ENCODE assay signal across 1 cellular context in the genomic region with DNA sequence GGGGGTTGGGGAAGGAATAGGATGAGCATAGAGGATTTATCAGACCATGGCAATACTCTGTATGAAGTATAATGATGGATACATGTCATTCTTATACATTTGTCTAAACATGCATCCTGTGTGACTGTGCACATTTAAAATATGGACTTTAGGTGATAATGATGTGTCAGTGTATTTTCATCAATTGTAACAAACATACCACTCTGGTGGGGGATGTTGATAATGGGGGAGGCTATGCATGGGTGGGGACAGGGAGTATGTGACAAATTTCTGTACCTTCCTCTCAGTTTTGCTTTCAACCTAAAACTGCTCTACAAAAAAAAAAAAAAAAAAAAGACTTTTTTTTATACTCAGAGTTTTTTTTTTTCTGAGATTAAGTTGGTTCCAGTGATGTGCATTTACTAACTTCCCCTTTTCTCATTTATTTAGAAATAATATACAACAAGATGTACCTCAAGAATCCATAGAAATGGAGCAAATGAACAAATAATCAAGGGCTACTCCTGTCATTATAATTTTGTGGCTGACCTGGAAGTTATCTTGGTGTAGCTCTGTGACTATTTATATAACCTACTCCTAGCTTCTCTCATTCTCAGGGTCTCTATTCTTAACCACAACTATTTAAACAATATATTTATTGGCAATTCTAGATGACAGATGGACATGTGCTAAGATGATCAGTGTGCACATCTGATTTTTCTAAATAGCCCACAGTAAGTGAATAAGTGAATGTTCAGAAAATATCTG.
TF ChIP-seq lines count a peak whose summit lies in the region.

No MANE protein-coding gene starts in this region.

TF ChIP-seq in GM12878, 131 proteins besides CTCF, POLR2A, EP300 and RAD21 (continued from another document):
- peak; percentile 72; the same call in 1 of the 2 replicates for TF ChIP-seq BACH1 (IDR thresholded peaks at IDR 0.05; ENCODE audit: borderline replicate concordance)
- peak; percentile 38; the same call in 1 of the 2 replicates for TF ChIP-seq PKNOX1 (IDR thresholded peaks at IDR 0.05)
- peak; percentile 21; the same call in 1 of the 2 replicates for TF ChIP-seq MEF2A (IDR thresholded peaks at IDR 0.05; ENCODE audit: insufficient read depth, low read depth, low read length)
- TF ChIP-seq CHD2 (IDR thresholded peaks at IDR 0.05; ENCODE audit: borderline replicate concordance, low read depth, low read length) = peak; percentile 39; the same call in 1 of the 2 replicates
- TF ChIP-seq MYC (IDR thresholded peaks at IDR 0.05; ENCODE audit: insufficient read depth, insufficient read length, insufficient replicate concordance, low read length, severe bottlenecking) = no peak
- TF ChIP-seq RUNX3 (IDR thresholded peaks at IDR 0.05; ENCODE audit: low read length) = peak; percentile 58
- TF ChIP-seq NR2C1 (IDR thresholded peaks at IDR 0.05) = 0 out of 2 replicates have a peak, but pooled peaks have one; percentile 17
- no peak for TF ChIP-seq FOS (IDR thresholded peaks at IDR 0.05; ENCODE audit: borderline replicate concordance, extremely low read depth, insufficient read length)
- TF ChIP-seq IKZF2 (IDR thresholded peaks at IDR 0.05) = peak; percentile 64 to 68; a peak in 2 of 4 replicates
- TF ChIP-seq POLR2AphosphoS5 (IDR thresholded peaks at IDR 0.05; ENCODE audit: low read length) = no peak
- peak; percentile 81 for TF ChIP-seq JUNB (IDR thresholded peaks at IDR 0.05)
- peak; percentile 74; the same call in 1 of the 2 replicates for TF ChIP-seq MTA3 (IDR thresholded peaks at IDR 0.05; ENCODE audit: borderline replicate concordance, low read length)
- peak; percentile 92 for TF ChIP-seq CBX5 (IDR thresholded peaks at IDR 0.05; ENCODE audit: low read depth)
- peak; percentile 65; the same call in 1 of the 2 replicates for TF ChIP-seq FOXM1 (IDR thresholded peaks at IDR 0.05; ENCODE audit: low read depth, low read length)
- TF ChIP-seq POU2F2 (IDR thresholded peaks at IDR 0.05; ENCODE audit: borderline replicate concordance, low read depth, low read length) = peak; percentile 75; the same call in 2 of the 3 replicates
- TF ChIP-seq NBN (IDR thresholded peaks at IDR 0.05) = 0 out of 2 replicates have a peak, but pooled peaks have one; percentile 25
- peak; percentile 25; the same call in 1 of the 2 replicates for TF ChIP-seq ZNF24 (IDR thresholded peaks at IDR 0.05)
- TF ChIP-seq PAX5 (IDR thresholded peaks at IDR 0.05; ENCODE audit: borderline replicate concordance, low read depth, low read length) = peak; percentile 93
- TF ChIP-seq ZBTB11 (CRISPR knock-in tag; IDR thresholded peaks at IDR 0.05) = no peak
- TF ChIP-seq ATF7 (IDR thresholded peaks at IDR 0.05; ENCODE audit: low read depth) = peak; percentile 6
- peak; percentile 42; the same call in 1 of the 2 replicates for TF ChIP-seq TBL1XR1 (IDR thresholded peaks at IDR 0.05; ENCODE audit: low read depth, low read length)
- TF ChIP-seq GATAD2B (conservative IDR thresholded peaks at IDR 0.05; ENCODE audit: low read depth) = 0 out of 2 replicates have a peak, but pooled peaks have one; percentile 33
- TF ChIP-seq, protein P1, sequence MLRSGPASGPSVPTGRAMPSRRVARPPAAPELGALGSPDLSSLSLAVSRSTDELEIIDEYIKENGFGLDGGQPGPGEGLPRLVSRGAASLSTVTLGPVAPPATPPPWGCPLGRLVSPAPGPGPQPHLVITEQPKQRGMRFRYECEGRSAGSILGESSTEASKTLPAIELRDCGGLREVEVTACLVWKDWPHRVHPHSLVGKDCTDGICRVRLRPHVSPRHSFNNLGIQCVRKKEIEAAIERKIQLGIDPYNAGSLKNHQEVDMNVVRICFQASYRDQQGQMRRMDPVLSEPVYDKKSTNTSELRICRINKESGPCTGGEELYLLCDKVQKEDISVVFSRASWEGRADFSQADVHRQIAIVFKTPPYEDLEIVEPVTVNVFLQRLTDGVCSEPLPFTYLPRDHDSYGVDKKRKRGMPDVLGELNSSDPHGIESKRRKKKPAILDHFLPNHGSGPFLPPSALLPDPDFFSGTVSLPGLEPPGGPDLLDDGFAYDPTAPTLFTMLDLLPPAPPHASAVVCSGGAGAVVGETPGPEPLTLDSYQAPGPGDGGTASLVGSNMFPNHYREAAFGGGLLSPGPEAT (IDR thresholded peaks at IDR 0.05; ENCODE audit: low read depth) = peak; percentile 58; the same call in 1 of the 2 replicates
- peak; percentile 53; the same call in 1 of the 2 replicates for TF ChIP-seq IRF4 (IDR thresholded peaks at IDR 0.05; ENCODE audit: low read depth, low read length)
- 0 out of 2 replicates have a peak, but pooled peaks have one; percentile 59 for TF ChIP-seq RCOR1 (conservative IDR thresholded peaks at IDR 0.05; ENCODE audit: low read depth, low read length)
- TF ChIP-seq MTA2 (IDR thresholded peaks at IDR 0.05; ENCODE audit: low read depth) = peak; percentile 81
- TF ChIP-seq WRNIP1 (IDR thresholded peaks at IDR 0.05; ENCODE audit: borderline replicate concordance, low read depth, low read length) = no peak
- TF ChIP-seq EGR1 (IDR thresholded peaks at IDR 0.05; ENCODE audit: borderline replicate concordance in 1 of 2, low read depth in 2 of 2, low read length in 2 of 2) = peak in 1 of 2 experiments; percentile 50; a peak in 1 of 3 replicates
- TF ChIP-seq CBX3 (IDR thresholded peaks at IDR 0.05; ENCODE audit: borderline replicate concordance, low read depth) = no peak
- peak; percentile 35 for TF ChIP-seq SKIL (IDR thresholded peaks at IDR 0.05; ENCODE audit: low read depth, poor library complexity, severe bottlenecking)
- TF ChIP-seq KLF5 (IDR thresholded peaks at IDR 0.05; ENCODE audit: partially characterized antibody) = no peak
- 0 out of 2 replicates have a peak, but pooled peaks have one; percentile 22 for TF ChIP-seq BCL11A (IDR thresholded peaks at IDR 0.05; ENCODE audit: low read depth, low read length)
- no peak for TF ChIP-seq SIX5 (IDR thresholded peaks at IDR 0.05; ENCODE audit: low read depth, low read length, severe bottlenecking)
- TF ChIP-seq ATF2 (IDR thresholded peaks at IDR 0.05; ENCODE audit: low read length) = peak; percentile 60; the same call in 1 of the 2 replicates
- TF ChIP-seq BHLHE40 (IDR thresholded peaks at IDR 0.05; ENCODE audit: borderline replicate concordance in 1 of 2, low read depth in 2 of 2, low read length in 1 of 2) = peak; percentile 11 to 39; a peak in 1 of 4 replicates
- no peak for TF ChIP-seq RBBP5 (conservative IDR thresholded peaks at IDR 0.05)
- peak; percentile 48; the same call in 1 of the 2 replicates for TF ChIP-seq EED (IDR thresholded peaks at IDR 0.05; ENCODE audit: low read depth)
- peak; percentile 46 for TF ChIP-seq IKZF1 (conservative IDR thresholded peaks at IDR 0.05)
- peak; percentile 96 for TF ChIP-seq ZNF384 (IDR thresholded peaks at IDR 0.05; ENCODE audit: borderline replicate concordance, low read depth, low read length)
- TF ChIP-seq ASH2L (IDR thresholded peaks at IDR 0.05; ENCODE audit: borderline replicate concordance, low read depth) = no peak
- TF ChIP-seq, protein P2, sequence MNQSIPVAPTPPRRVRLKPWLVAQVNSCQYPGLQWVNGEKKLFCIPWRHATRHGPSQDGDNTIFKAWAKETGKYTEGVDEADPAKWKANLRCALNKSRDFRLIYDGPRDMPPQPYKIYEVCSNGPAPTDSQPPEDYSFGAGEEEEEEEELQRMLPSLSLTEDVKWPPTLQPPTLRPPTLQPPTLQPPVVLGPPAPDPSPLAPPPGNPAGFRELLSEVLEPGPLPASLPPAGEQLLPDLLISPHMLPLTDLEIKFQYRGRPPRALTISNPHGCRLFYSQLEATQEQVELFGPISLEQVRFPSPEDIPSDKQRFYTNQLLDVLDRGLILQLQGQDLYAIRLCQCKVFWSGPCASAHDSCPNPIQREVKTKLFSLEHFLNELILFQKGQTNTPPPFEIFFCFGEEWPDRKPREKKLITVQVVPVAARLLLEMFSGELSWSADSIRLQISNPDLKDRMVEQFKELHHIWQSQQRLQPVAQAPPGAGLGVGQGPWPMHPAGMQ (IDR thresholded peaks at IDR 0.05; ENCODE audit: borderline replicate concordance) = no peak
- peak; percentile 76 for TF ChIP-seq DPF2 (IDR thresholded peaks at IDR 0.05)
- TF ChIP-seq ZNF217 (IDR thresholded peaks at IDR 0.05) = peak; percentile 60; the same call in 1 of the 2 replicates
- no peak for TF ChIP-seq NR2F1 (conservative IDR thresholded peaks at IDR 0.05)
- TF ChIP-seq ZZZ3 (IDR thresholded peaks at IDR 0.05; ENCODE audit: control insufficient read depth, insufficient read length, low read depth) = no peak
